In the genomic region with DNA sequence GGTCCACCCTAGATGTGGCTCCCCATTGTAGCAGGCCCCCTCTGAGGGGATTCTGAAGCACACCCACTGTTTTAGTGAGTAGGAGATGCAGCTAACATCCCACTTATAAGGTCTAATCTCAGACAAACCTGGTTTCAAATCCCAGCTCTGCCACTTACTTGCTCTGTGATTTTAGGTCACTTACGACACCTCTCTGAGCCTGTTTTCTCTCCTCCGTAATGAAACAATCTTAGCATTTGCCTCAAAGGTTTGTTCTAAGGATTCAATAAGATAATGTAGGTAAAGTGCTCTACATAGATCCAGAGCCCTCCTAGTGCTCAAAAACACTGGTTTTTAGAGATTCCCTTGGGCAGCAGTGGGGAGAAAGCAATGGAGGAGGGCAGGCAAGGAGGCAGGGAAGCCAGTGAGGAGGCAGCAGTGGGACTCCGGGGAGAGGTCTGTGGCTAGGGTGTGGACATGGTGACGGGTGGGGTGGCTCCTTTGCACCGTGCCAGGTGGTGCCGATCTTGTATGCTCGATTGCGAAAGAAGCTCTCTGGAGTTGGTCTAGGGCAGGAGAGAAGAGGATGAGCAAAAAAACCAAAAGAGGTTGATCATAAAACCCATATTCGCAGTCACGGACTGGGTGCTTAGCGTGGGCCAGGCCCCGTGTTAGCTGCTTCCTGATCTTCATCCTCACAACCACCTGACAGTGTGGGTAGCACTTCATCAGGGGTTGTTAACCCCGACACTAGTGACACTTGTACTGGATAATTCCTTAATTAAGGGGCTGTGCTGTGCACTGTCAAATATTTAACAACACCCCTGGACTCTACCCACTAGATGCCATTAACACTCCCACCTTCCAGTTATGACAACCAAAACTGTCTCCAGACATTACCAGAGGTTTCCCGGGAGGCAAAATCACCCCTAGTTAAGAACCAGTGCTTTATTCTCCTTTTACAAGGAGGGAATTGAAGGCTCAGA, we compare ENCODE assay signal across 1 cellular context.
TF ChIP-seq lines count a peak whose summit lies in the region.

No MANE protein-coding gene starts in this region.

TF ChIP-seq in HepG2, 621 proteins besides CTCF, POLR2A, EP300 and RAD21 (continued from another document and continues in another):
- TF ChIP-seq, protein P1, sequence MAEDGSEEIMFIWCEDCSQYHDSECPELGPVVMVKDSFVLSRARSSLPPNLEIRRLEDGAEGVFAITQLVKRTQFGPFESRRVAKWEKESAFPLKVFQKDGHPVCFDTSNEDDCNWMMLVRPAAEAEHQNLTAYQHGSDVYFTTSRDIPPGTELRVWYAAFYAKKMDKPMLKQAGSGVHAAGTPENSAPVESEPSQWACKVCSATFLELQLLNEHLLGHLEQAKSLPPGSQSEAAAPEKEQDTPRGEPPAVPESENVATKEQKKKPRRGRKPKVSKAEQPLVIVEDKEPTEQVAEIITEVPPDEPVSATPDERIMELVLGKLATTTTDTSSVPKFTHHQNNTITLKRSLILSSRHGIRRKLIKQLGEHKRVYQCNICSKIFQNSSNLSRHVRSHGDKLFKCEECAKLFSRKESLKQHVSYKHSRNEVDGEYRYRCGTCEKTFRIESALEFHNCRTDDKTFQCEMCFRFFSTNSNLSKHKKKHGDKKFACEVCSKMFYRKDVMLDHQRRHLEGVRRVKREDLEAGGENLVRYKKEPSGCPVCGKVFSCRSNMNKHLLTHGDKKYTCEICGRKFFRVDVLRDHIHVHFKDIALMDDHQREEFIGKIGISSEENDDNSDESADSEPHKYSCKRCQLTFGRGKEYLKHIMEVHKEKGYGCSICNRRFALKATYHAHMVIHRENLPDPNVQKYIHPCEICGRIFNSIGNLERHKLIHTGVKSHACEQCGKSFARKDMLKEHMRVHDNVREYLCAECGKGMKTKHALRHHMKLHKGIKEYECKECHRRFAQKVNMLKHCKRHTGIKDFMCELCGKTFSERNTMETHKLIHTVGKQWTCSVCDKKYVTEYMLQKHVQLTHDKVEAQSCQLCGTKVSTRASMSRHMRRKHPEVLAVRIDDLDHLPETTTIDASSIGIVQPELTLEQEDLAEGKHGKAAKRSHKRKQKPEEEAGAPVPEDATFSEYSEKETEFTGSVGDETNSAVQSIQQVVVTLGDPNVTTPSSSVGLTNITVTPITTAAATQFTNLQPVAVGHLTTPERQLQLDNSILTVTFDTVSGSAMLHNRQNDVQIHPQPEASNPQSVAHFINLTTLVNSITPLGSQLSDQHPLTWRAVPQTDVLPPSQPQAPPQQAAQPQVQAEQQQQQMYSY (CRISPR knock-in tag; IDR thresholded peaks at IDR 0.05): no peak
- TF ChIP-seq SPEN (CRISPR knock-in tag; IDR thresholded peaks at IDR 0.05; ENCODE audit: low read depth) (no peak), SOX5 (CRISPR knock-in tag; IDR thresholded peaks at IDR 0.05; ENCODE audit: borderline replicate concordance) (no peak), E2F2 (CRISPR knock-in tag; IDR thresholded peaks at IDR 0.05; ENCODE audit: borderline replicate concordance) (no peak), ZNF234 (CRISPR knock-in tag; conservative IDR thresholded peaks at IDR 0.05) (no peak; the same call in 1 of the 2 replicates), ZBTB8A (CRISPR knock-in tag; IDR thresholded peaks at IDR 0.05; ENCODE audit: borderline replicate concordance, low read depth) (0 out of 2 replicates have a peak, but pooled peaks have one; percentile 46), ZNF256 (CRISPR knock-in tag; conservative IDR thresholded peaks at IDR 0.05) (no peak), EEA1 (CRISPR knock-in tag; IDR thresholded peaks at IDR 0.05; ENCODE audit: borderline replicate concordance) (peak; percentile 67; the same call in 1 of the 2 replicates), MIER3 (CRISPR knock-in tag; IDR thresholded peaks at IDR 0.05; ENCODE audit: borderline replicate concordance) (no peak), KIAA2018 (CRISPR knock-in tag; IDR thresholded peaks at IDR 0.05; ENCODE audit: borderline replicate concordance) (no peak), MED8 (CRISPR knock-in tag; IDR thresholded peaks at IDR 0.05; ENCODE audit: insufficient replicate concordance) (no peak), HMG20A (CRISPR knock-in tag; IDR thresholded peaks at IDR 0.05; ENCODE audit: borderline replicate concordance) (no peak), KMT2B (CRISPR knock-in tag; IDR thresholded peaks at IDR 0.05) (no peak; the same call in 1 of the 2 replicates), ZNF333 (CRISPR knock-in tag; IDR thresholded peaks at IDR 0.05; ENCODE audit: borderline replicate concordance) (0 out of 2 replicates have a peak, but pooled peaks have one; percentile 31), ZNF124 (CRISPR knock-in tag; IDR thresholded peaks at IDR 0.05) (no peak)
- TF ChIP-seq, protein P2, sequence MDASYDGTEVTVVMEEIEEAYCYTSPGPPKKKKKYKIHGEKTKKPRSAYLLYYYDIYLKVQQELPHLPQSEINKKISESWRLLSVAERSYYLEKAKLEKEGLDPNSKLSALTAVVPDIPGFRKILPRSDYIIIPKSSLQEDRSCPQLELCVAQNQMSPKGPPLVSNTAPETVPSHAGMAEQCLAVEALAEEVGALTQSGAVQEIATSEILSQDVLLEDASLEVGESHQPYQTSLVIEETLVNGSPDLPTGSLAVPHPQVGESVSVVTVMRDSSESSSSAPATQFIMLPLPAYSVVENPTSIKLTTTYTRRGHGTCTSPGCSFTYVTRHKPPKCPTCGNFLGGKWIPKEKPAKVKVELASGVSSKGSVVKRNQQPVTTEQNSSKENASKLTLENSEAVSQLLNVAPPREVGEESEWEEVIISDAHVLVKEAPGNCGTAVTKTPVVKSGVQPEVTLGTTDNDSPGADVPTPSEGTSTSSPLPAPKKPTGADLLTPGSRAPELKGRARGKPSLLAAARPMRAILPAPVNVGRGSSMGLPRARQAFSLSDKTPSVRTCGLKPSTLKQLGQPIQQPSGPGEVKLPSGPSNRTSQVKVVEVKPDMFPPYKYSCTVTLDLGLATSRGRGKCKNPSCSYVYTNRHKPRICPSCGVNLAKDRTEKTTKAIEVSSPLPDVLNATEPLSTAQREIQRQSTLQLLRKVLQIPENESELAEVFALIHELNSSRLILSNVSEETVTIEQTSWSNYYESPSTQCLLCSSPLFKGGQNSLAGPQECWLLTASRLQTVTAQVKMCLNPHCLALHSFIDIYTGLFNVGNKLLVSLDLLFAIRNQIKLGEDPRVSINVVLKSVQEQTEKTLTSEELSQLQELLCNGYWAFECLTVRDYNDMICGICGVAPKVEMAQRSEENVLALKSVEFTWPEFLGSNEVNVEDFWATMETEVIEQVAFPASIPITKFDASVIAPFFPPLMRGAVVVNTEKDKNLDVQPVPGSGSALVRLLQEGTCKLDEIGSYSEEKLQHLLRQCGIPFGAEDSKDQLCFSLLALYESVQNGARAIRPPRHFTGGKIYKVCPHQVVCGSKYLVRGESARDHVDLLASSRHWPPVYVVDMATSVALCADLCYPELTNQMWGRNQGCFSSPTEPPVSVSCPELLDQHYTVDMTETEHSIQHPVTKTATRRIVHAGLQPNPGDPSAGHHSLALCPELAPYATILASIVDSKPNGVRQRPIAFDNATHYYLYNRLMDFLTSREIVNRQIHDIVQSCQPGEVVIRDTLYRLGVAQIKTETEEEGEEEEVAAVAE (CRISPR knock-in tag; IDR thresholded peaks at IDR 0.05; ENCODE audit: borderline replicate concordance): peak; percentile 49; the same call in 1 of the 2 replicates
- TF ChIP-seq, protein P3, sequence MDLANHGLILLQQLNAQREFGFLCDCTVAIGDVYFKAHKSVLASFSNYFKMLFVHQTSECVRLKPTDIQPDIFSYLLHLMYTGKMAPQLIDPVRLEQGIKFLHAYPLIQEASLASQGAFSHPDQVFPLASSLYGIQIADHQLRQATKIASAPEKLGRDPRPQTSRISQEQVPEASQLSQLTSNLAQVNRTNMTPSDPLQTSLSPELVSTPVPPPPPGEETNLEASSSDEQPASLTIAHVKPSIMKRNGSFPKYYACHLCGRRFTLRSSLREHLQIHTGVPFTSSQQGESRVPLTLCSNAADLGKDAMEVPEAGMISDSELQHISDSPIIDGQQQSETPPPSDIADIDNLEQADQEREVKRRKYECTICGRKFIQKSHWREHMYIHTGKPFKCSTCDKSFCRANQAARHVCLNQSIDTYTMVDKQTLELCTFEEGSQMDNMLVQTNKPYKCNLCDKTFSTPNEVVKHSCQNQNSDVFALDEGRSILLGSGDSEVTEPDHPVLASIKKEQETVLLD (CRISPR knock-in tag; IDR thresholded peaks at IDR 0.05; ENCODE audit: low read depth): no peak
- TF ChIP-seq, protein P4, sequence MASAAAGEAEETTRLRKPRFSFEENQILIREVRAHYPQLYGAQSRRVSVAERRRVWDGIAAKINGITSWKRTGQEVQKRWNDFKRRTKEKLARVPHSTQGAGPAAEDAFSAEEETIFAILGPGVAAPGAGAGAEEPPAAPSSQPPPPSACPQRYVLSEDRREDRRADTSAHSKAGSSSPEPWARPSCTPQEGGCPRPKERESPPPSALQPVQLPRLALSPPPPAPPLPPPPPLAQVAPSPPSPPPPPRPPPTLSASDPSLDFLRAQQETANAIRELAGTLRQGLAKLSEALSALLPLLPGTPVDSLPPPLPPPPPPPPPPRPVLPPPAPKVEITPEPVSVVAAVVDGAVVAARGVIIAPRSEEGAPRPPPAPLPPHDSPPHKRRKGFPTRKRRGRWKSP (CRISPR knock-in tag; IDR thresholded peaks at IDR 0.05): no peak
- TF ChIP-seq, protein P5, sequence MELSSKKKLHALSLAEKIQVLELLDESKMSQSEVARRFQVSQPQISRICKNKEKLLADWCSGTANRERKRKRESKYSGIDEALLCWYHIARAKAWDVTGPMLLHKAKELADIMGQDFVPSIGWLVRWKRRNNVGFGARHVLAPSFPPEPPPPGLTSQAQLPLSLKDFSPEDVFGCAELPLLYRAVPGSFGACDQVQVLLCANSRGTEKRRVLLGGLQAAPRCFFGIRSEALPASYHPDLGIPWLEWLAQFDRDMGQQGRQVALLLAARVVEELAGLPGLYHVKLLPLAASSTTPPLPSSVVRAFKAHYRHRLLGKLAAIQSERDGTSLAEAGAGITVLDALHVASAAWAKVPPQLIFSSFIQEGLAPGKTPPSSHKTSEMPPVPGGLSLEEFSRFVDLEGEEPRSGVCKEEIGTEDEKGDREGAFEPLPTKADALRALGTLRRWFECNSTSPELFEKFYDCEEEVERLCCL (CRISPR knock-in tag; IDR thresholded peaks at IDR 0.05; ENCODE audit: borderline replicate concordance): no peak
- TF ChIP-seq, protein P6, sequence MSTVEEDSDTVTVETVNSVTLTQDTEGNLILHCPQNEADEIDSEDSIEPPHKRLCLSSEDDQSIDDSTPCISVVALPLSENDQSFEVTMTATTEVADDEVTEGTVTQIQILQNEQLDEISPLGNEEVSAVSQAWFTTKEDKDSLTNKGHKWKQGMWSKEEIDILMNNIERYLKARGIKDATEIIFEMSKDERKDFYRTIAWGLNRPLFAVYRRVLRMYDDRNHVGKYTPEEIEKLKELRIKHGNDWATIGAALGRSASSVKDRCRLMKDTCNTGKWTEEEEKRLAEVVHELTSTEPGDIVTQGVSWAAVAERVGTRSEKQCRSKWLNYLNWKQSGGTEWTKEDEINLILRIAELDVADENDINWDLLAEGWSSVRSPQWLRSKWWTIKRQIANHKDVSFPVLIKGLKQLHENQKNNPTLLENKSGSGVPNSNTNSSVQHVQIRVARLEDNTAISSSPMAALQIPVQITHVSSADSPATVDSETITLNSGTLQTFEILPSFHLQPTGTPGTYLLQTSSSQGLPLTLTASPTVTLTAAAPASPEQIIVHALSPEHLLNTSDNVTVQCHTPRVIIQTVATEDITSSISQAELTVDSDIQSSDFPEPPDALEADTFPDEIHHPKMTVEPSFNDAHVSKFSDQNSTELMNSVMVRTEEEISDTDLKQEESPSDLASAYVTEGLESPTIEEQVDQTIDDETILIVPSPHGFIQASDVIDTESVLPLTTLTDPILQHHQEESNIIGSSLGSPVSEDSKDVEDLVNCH (CRISPR knock-in tag; IDR thresholded peaks at IDR 0.05): no peak; the same call in 1 of the 2 replicates
